In the genomic region with DNA sequence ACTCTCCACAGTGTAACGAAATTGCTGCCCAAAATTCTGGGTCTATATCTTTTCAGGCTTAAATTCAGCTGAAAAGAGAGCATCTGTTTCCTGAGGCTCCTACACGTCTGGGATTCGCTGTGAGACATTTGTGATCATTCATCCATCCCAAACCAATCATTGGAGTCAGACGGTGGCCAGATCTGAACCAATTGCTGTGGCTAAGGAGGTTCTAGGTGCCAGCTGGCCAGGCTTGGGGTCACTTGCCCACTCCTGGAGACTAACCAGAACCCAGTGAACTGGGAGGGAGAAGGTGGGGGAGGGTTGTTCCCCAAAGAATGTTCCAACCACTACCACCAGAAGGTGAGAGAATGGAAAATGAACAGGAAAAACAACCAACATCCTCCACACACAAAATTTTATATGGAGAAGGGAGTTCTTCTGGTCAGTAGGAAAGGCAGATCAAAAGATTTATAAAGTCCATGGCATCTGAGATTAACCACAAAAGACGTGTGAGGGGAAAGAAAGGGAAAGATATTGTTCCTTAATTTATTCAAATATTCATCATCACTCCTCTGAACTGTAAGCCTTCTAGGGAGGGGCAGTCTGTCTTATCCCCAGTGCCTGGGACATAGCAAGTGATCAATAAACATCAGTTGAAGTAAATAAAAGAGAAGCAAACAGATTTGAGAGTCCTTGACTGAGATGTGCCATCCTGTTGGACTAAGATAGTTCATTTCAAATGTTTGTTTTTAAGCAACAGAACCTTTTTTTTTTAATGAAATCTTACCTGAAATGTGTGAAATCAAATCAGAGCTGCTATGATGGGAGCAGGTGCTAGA, we compare ENCODE assay signal across 22 cellular contexts. TPM values are rescaled to one million over a fixed set of nuclear protein-coding genes. Genes with fewer than 3 reads are reported as not detected.
DNase-seq lines count a peak whose midpoint lies in the region; ATAC-seq and TF ChIP-seq lines count a peak whose summit lies in the region.
"Had no signal": no experiment of that assay in that cellular context is flagged by ENCODE, and none has a peak within 500 bp of the region (broad histone marks: within the 10 kb centered on the region; RNA-seq: fewer than 3 reads in every experiment).

No MANE protein-coding gene starts in this region.

- DNase-seq in NCI-H2171 treated with DMSO at 0.1 percent for 48 hours (lab: John Stamatoyannopoulos, UW) (peak; percentile 24), NCI-H2171 (lab: John Stamatoyannopoulos, UW) (no peak), PC-3 (no peak), mesenchymal stem cell (no peak), left cardiac atrium (no peak), NCI-H1105 treated with DMSO at 0.1 percent for 48 hours (lab: John Stamatoyannopoulos, UW) (no peak), testis (no peak), T-cell (no peak)
- DNase-seq: activated CD4-positive, alpha-beta T cell treated with anti-CD3 and anti-CD28 coated beads, Interleukin-2, amount 10 ng/mL, durations not matched to agents 24 days and 14 days; activated naive CD4-positive, alpha-beta T cell treated with anti-CD3 and anti-CD28 coated beads, Interleukin-2, amount 10 ng/mL, durations not matched to agents 7 days and 5 days; amygdala; head of caudate nucleus; HFFc6; NCI-H2029; stimulated activated CD4-positive, alpha-beta T cell treated with anti-CD3 and anti-CD28 coated beads, Interleukin-1b, Interleukin-23, amount 100 ng/mL, for 48 hours; thyroid gland had no signal

- H3K4me3 Mint-ChIP-seq in T-cell, result no peak overlapping the region
- H3K4me3 Mint-ChIP-seq: activated CD4-positive, alpha-beta T cell treated with anti-CD3 and anti-CD28 coated beads, Interleukin-2, amount 10 ng/mL, durations not matched to agents 24 days and 14 days; activated naive CD4-positive, alpha-beta T cell treated with anti-CD3 and anti-CD28 coated beads, Interleukin-2, amount 10 ng/mL, durations not matched to agents 7 days and 5 days; dendritic cell treated with granulocyte-macrophage colony-stimulating factor and Interleukin-4, amounts not matched to agents 40 ng/mL and 50 ng/mL, for 4 days; natural killer cell treated with Interleukin-12 subunit alpha and Interleukin-12 subunit beta and Interleukin-15 and Interleukin-18, amount 100 ng/mL, for 72 hours had no signal

- H3K79me2 ChIP-seq in PC-3 (ENCODE audit: low read length), result peaks cover 20% of the 10 kb centered on the region

- CTCF ChIA-PET in PC-3 (lab: Charles Lee), result no interaction called here
- CTCF ChIA-PET in T-cell (lab: Charles Lee), result interaction anchor here in 1 of 2 donors (0.6 kb wide), 1 partner anchor 227 kb away, joined by 3 read pairs; no protein-coding TSS in a partner anchor

- H3K27ac ChIP-seq in PC-3 (ENCODE audit: low read length) (no peak overlapping the region), mesenchymal stem cell (ENCODE audit: low read length, poor library complexity, severe bottlenecking) (peak overlapping the region; percentile 14), testis (no peak overlapping the region)
- H3K27ac ChIP-seq: C4-2B, KMS-11, SJSA1, thyroid gland, VCaP had no signal

- no peaks in the 10 kb centered on the region for H3K9me3 Mint-ChIP-seq in T-cell
- H3K9me3 Mint-ChIP-seq: activated CD4-positive, alpha-beta T cell treated with anti-CD3 and anti-CD28 coated beads, Interleukin-2, amount 10 ng/mL, durations not matched to agents 24 days and 14 days; activated naive CD4-positive, alpha-beta T cell treated with anti-CD3 and anti-CD28 coated beads, Interleukin-2, amount 10 ng/mL, durations not matched to agents 7 days and 5 days; dendritic cell treated with granulocyte-macrophage colony-stimulating factor and Interleukin-4, amounts not matched to agents 40 ng/mL and 50 ng/mL, for 4 days; HFFc6; natural killer cell treated with Interleukin-12 subunit alpha and Interleukin-12 subunit beta and Interleukin-15 and Interleukin-18, amount 100 ng/mL, for 72 hours had no signal

- no peaks in the 10 kb centered on the region for H3K79me1 ChIP-seq in mesenchymal stem cell (replicated peaks; ENCODE audit: low read length, poor library complexity, severe bottlenecking)

- H3K4me1 ChIP-seq in PC-3 (ENCODE audit: insufficient read depth, low read length) (peaks cover 17% of the 10 kb centered on the region), mesenchymal stem cell (ENCODE audit: control insufficient read depth, insufficient read depth, low read depth, low read length) (peaks cover 20% of the 10 kb centered on the region), testis (peaks cover 23% of the 10 kb centered on the region)

- H3K36me3 ChIP-seq in PC-3 (ENCODE audit: low read depth, low read length) (no peaks in the 10 kb centered on the region), mesenchymal stem cell (ENCODE audit: control insufficient read depth in 1 of 2, insufficient read depth in 2 of 2, low read depth in 1 of 2, low read length in 2 of 2) (no peaks in the 10 kb centered on the region), testis (ENCODE audit: low read depth, missing control alignments) (no peaks in the 10 kb centered on the region)
- H3K36me3 ChIP-seq: SJSA1, thyroid gland had no signal

- H2BK120ac ChIP-seq in mesenchymal stem cell (ENCODE audit: low read depth, low read length), result no peak overlapping the region

- ATAC-seq in PC-3, result no peak
- ATAC-seq in left cardiac atrium, result no peak
- no peak for ATAC-seq in T-cell (replicated peaks in 1 of 4)
- ATAC-seq: natural killer cell treated with Interleukin-12 subunit alpha and Interleukin-12 subunit beta and Interleukin-15 and Interleukin-18, amount 100 ng/mL, for 72 hours had no signal

- no peak overlapping the region for H4K8ac ChIP-seq in mesenchymal stem cell (ENCODE audit: low read length)

- POLR2A ChIA-PET in PC-3 (lab: Charles Lee; ENCODE audit: unreplicated experiment) (no interaction called here), T-cell (lab: Charles Lee) (interaction anchor here in 1 of 2 donors (0.6 kb wide), 1 partner anchor 64 kb away, joined by 3 read pairs; no protein-coding TSS in a partner anchor)

- no peak overlapping the region for H3K4ac ChIP-seq in mesenchymal stem cell (ENCODE audit: low read depth in 1 of 2, low read length in 2 of 2)

- H3K4me3 ChIP-seq in PC-3 (ENCODE audit: low read length), result no peak overlapping the region
- no peak overlapping the region for H3K4me3 ChIP-seq in mesenchymal stem cell (ENCODE audit: insufficient read depth in 1 of 2, low read depth in 1 of 2, low read length in 2 of 2)
- no peak overlapping the region for H3K4me3 ChIP-seq in testis
- H3K4me3 ChIP-seq: SJSA1, thyroid gland had no signal

- H3K27me3 ChIP-seq in PC-3 (ENCODE audit: low read length), result no peaks in the 10 kb centered on the region
- H3K27me3 ChIP-seq in mesenchymal stem cell (ENCODE audit: control insufficient read depth in 1 of 2, insufficient read depth in 1 of 2, low read length in 2 of 2), result peaks cover 0 to 12% of the 10 kb centered on the region in 2 experiments
- H3K27me3 ChIP-seq in testis, result no peaks in the 10 kb centered on the region
- H3K27me3 ChIP-seq: SJSA1, thyroid gland had no signal

- BruUV-seq in PC-3 (replicated peaks; lab: Mats Ljungman, UMichigan), result no TSS peak

- H3K4me1 Mint-ChIP-seq in T-cell, result peaks cover 13 to 15% (median 13%) of the 10 kb centered on the region in 3 donors

- no peak overlapping the region for H4K91ac ChIP-seq in mesenchymal stem cell (ENCODE audit: low read length)

- H2AFZ ChIP-seq in PC-3 (ENCODE audit: low read length) (no peak overlapping the region), mesenchymal stem cell (ENCODE audit: low read depth, low read length) (no peak overlapping the region)

- H3K9ac ChIP-seq in PC-3 (ENCODE audit: low read length) (no peak overlapping the region), mesenchymal stem cell (ENCODE audit: low read length) (no peak overlapping the region)
- H3K9ac ChIP-seq: KMS-11 had no signal

- H3K23ac ChIP-seq in mesenchymal stem cell (ENCODE audit: low read length in 2 of 2), result no peak overlapping the region

- H3K9me3 ChIP-seq in PC-3 (ENCODE audit: low read length) (no peaks in the 10 kb centered on the region), mesenchymal stem cell (ENCODE audit: control insufficient read depth, low read length) (no peaks in the 10 kb centered on the region), testis (no peaks in the 10 kb centered on the region)
- H3K9me3 ChIP-seq: SJSA1, thyroid gland had no signal

- no peak overlapping the region for H3K18ac ChIP-seq in mesenchymal stem cell (ENCODE audit: low read depth in 1 of 2, low read length in 2 of 2)

- no peak overlapping the region for H2BK15ac ChIP-seq in mesenchymal stem cell (ENCODE audit: low read depth, poor library complexity, severe bottlenecking)

- H3K27me3 Mint-ChIP-seq in T-cell, result peaks cover 13 to 31% of the 10 kb centered on the region in 2 donors

- no peak overlapping the region for H3K14ac ChIP-seq in mesenchymal stem cell (ENCODE audit: low read length in 2 of 2)

- intact Hi-C loops in PC-3 (cut with micrococcal nuclease), result no loop called here
- intact Hi-C loops in left cardiac atrium (cut with DNase I), result no loop called here
- intact Hi-C loops in testis (cut with DNase I; ENCODE audit: low total_unique reads), result no loop called here

- H3F3A ChIP-seq in PC-3 (ENCODE audit: low read length, unreplicated experiment), result no peaks in the 10 kb centered on the region

- WGBS in mesenchymal stem cell, result 66% methylated on average over 4 of the region's 5 CpGs
- 42 to 45% methylated on average over 5 of the region's 5 CpGs for WGBS in testis, 2 donors

- H3K36me3 Mint-ChIP-seq in T-cell, result no peaks in the 10 kb centered on the region
- H3K36me3 Mint-ChIP-seq: activated naive CD4-positive, alpha-beta T cell treated with anti-CD3 and anti-CD28 coated beads, Interleukin-2, amount 10 ng/mL, durations not matched to agents 7 days and 5 days; natural killer cell treated with Interleukin-12 subunit alpha and Interleukin-12 subunit beta and Interleukin-15 and Interleukin-18, amount 100 ng/mL, for 72 hours had no signal

- H4K20me1 ChIP-seq in PC-3 (ENCODE audit: low read length), result peaks cover 5% of the 10 kb centered on the region; the same call in 1 of the 2 replicates

- TF ChIP-seq POLR2A in testis (IDR thresholded peaks at IDR 0.05), result no peak

- H2BK5ac ChIP-seq in mesenchymal stem cell (ENCODE audit: low read depth, low read length, poor library complexity, severe bottlenecking), result no peak overlapping the region

- no peaks in the 10 kb centered on the region for H3K9me2 ChIP-seq in PC-3 (replicated peaks; ENCODE audit: low read length)

- H2BK12ac ChIP-seq in mesenchymal stem cell (ENCODE audit: low read length in 2 of 2), result no peak overlapping the region

- H3K4me2 ChIP-seq in PC-3 (ENCODE audit: low read length) (peak overlapping the region; percentile 29), mesenchymal stem cell (ENCODE audit: low read length, poor library complexity, severe bottlenecking) (peak overlapping the region; percentile 50)
- H3K4me2 ChIP-seq: KMS-11 had no signal

- H3K27ac Mint-ChIP-seq in T-cell, result no peak overlapping the region
- H3K27ac Mint-ChIP-seq: activated naive CD4-positive, alpha-beta T cell treated with anti-CD3 and anti-CD28 coated beads, Interleukin-2, amount 10 ng/mL, durations not matched to agents 7 days and 5 days; dendritic cell treated with granulocyte-macrophage colony-stimulating factor and Interleukin-4, amounts not matched to agents 40 ng/mL and 50 ng/mL, for 4 days; HFFc6; natural killer cell treated with Interleukin-12 subunit alpha and Interleukin-12 subunit beta and Interleukin-15 and Interleukin-18, amount 100 ng/mL, for 72 hours had no signal

- H2AK5ac ChIP-seq in mesenchymal stem cell (ENCODE audit: low read length, severe bottlenecking), result no peak overlapping the region

- no peak for TF ChIP-seq CTCF in PC-3 (conservative IDR thresholded peaks at IDR 0.05; ENCODE audit: low read depth, low read length)
- no peak for TF ChIP-seq CTCF in testis (IDR thresholded peaks at IDR 0.05)

RNA-seq across cellular contexts. Expression of gene RTKN, which starts 3.0 kb away (rescaled TPM):
- total RNA-seq in PC-3 (2014; rRNA removed) (90.5 and 138 TPM in 2 replicates), left cardiac atrium (10 to 100 TPM; 14.1 to 18.7 TPM), testis (10 to 100 TPM; 11.1 to 12.8 TPM), T-cell (1 to 10 TPM in 1 of 5 donors, under 1 TPM in 3, not detected in 1; 0.93 to 1.7 (median 0.96) TPM)
- 8.7 TPM for polyA plus RNA-seq in mesenchymal stem cell (2013, experiment 1 of 2)
- polyA plus RNA-seq in mesenchymal stem cell (2013, experiment 2 of 2), result 8.2 TPM
- 8.8 TPM for polyA plus RNA-seq in testis (ENCODE audit: insufficient read depth, low read depth, low replicate concordance)

RNA-seq across cellular contexts. Expression of gene INO80B, which starts 10.2 kb away (rescaled TPM):
- total RNA-seq in PC-3 (2014; rRNA removed) (26.2 and 34.6 TPM in 2 replicates), left cardiac atrium (10 to 100 TPM; 21.1 to 22.1 TPM), testis (10 to 100 TPM; 23.1 to 27.9 TPM), T-cell (10 to 100 TPM; 44.5 to 70.8 (median 68.4) TPM)
- 18.1 TPM for polyA plus RNA-seq in mesenchymal stem cell (2013, experiment 1 of 2)
- 17.7 TPM for polyA plus RNA-seq in mesenchymal stem cell (2013, experiment 2 of 2)
- 59.3 TPM for polyA plus RNA-seq in testis (ENCODE audit: insufficient read depth, low read depth, low replicate concordance)

RNA-seq across cellular contexts. Expression of gene WBP1, which starts 13.5 kb away (rescaled TPM):
- total RNA-seq in PC-3 (2014; rRNA removed) (57.5 and 64.4 TPM in 2 replicates), left cardiac atrium (10 to 100 TPM; 42.2 to 56.7 TPM), testis (10 to 100 TPM; 73.8 to 84.3 TPM), T-cell (100 to 1,000 TPM in 2 of 5 donors, 10 to 100 TPM in 3; 80.2 to 104 (median 98.2) TPM)
- polyA plus RNA-seq in mesenchymal stem cell (2013, experiment 1 of 2), result 90.3 TPM
- 87.0 TPM for polyA plus RNA-seq in mesenchymal stem cell (2013, experiment 2 of 2)
- polyA plus RNA-seq in testis (ENCODE audit: insufficient read depth, low read depth, low replicate concordance), result 80.8 TPM

RNA-seq across cellular contexts. Expression of gene MOGS, which starts 20.5 kb away (rescaled TPM):
- 60.6 and 70.1 TPM in 2 replicates for total RNA-seq in PC-3 (2014; rRNA removed)
- 68.5 TPM for polyA plus RNA-seq in mesenchymal stem cell (2013, experiment 1 of 2)
- polyA plus RNA-seq in mesenchymal stem cell (2013, experiment 2 of 2), result 70.5 TPM
- 10 to 100 TPM; 25.3 to 32.7 TPM for total RNA-seq in left cardiac atrium
- total RNA-seq in testis, result 10 to 100 TPM; 44.8 to 45.7 TPM
- 41.3 TPM for polyA plus RNA-seq in testis (ENCODE audit: insufficient read depth, low read depth, low replicate concordance)
- 100 to 1,000 TPM in 1 of 5 donors, 10 to 100 TPM in 4; 72.0 to 114 (median 93.8) TPM for total RNA-seq in T-cell

RNA-seq across cellular contexts. Expression of gene WDR54, which starts 23.2 kb away (rescaled TPM):
- total RNA-seq in PC-3 (2014; rRNA removed) (38.8 and 41.0 TPM in 2 replicates), left cardiac atrium (1 to 10 TPM; 4.1 to 5.5 TPM), testis (10 to 100 TPM; 27.5 to 31.7 TPM), T-cell (10 to 100 TPM; 31.4 to 46.8 (median 45.4) TPM)
- 7.0 TPM for polyA plus RNA-seq in mesenchymal stem cell (2013, experiment 1 of 2)
- polyA plus RNA-seq in mesenchymal stem cell (2013, experiment 2 of 2), result 7.3 TPM
- polyA plus RNA-seq in testis (ENCODE audit: insufficient read depth, low read depth, low replicate concordance), result 90.6 TPM

Comparison
In these comparisons a context has a peak if more than half of its experiments do, and no peak if none do; other contexts are left out.
1. RNA of gene RTKN, which starts 3.0 kb away (total RNA-seq): 90.5 to 138 TPM in PC-3, 14.1 to 18.7 TPM in left cardiac atrium and 11.1 to 12.8 TPM in testis; 0.93 to 1.7 TPM in T-cell; every median in the first group is over 4 times any median in the second.